ENCODE assay signal across 10 cellular contexts in genomic region chr4:74123065-74123728, GRCh38. TPM values are rescaled to one million over a fixed set of nuclear protein-coding genes. Genes with fewer than 3 reads are reported as not detected.
A peak's percentile ranks its signal among the peaks of the same experiment; 100 is the strongest.
DNase-seq lines count a peak whose midpoint lies in the region; ATAC-seq and TF ChIP-seq lines count a peak whose summit lies in the region.
"Had no signal": no experiment of that assay in that cellular context is flagged by ENCODE, and none has a peak within 500 bp of the region (broad histone marks: within the 10 kb centered on the region; RNA-seq: fewer than 3 reads in every experiment).

No MANE protein-coding gene starts in this region.

- intact Hi-C loops in CD4-positive, alpha-beta T cell (cut with DNase I, micrococcal nuclease): no loop called here

- H3K9me3 ChIP-seq in CD4-positive, alpha-beta T cell (ENCODE audit: control insufficient read depth, low read length): no peaks in the 10 kb centered on the region
- H3K9me3 ChIP-seq: neutrophil had no signal

- H3K4me3 ChIP-seq in skeletal muscle cell (ENCODE audit: low read depth, low read length): no peak overlapping the region

- no peak for ATAC-seq in CD4-positive, alpha-beta T cell (ENCODE audit: poor library complexity)
- ATAC-seq in HG02938 (IDR thresholded peaks at IDR 0.05; ENCODE audit: unreplicated experiment): no peak

- CTCF ChIA-PET in CD4-positive, alpha-beta T cell (lab: Charles Lee): interaction anchor here (0.6 kb wide), 1 partner anchor 39 kb away, joined by 3 read pairs; no protein-coding TSS in a partner anchor

- H3K9me3 Mint-ChIP-seq in CD4-positive, alpha-beta T cell: peaks cover 3% of the 10 kb centered on the region
- H3K9me3 Mint-ChIP-seq: activated CD4-positive, alpha-beta memory T cell treated with anti-CD3 and anti-CD28 coated beads, Interleukin-2, amount 10 ng/mL, durations not matched to agents 7 days and 5 days had no signal

- DNase-seq in GM04504 (ENCODE audit: low read depth) (peak; percentile 81), NCI-H2196 (lab: John Stamatoyannopoulos, UW; ENCODE audit: unreplicated experiment) (peak; percentile 8), fibroblast of gingiva (ENCODE audit: low read depth) (peak; percentile 97), skeletal muscle cell (ENCODE audit: low read depth) (peak; percentile 95)
- DNase-seq in activated CD4-positive, CD25-positive, alpha-beta regulatory T cell (lab: John Stamatoyannopoulos, UW): no peak
- DNase-seq in CD4-positive, alpha-beta T cell: no peak
- DNase-seq: activated CD4-positive, alpha-beta memory T cell treated with anti-CD3 and anti-CD28 coated beads, Interleukin-2, amount 10 ng/mL, durations not matched to agents 7 days and 5 days had no signal

- no peak overlapping the region for H3K27ac ChIP-seq in CD4-positive, alpha-beta T cell (ENCODE audit: low read depth, low read length)
- H3K27ac ChIP-seq: neutrophil had no signal

- no peaks in the 10 kb centered on the region for H3K27me3 ChIP-seq in CD4-positive, alpha-beta T cell (ENCODE audit: control insufficient read depth, insufficient read depth, low read length)
- H3K27me3 ChIP-seq: neutrophil had no signal

- H3K27me3 Mint-ChIP-seq in CD4-positive, alpha-beta T cell: peaks cover 7% of the 10 kb centered on the region
- H3K27me3 Mint-ChIP-seq: activated CD4-positive, alpha-beta memory T cell treated with anti-CD3 and anti-CD28 coated beads, Interleukin-2, amount 10 ng/mL, durations not matched to agents 7 days and 5 days; brain had no signal

- POLR2A ChIA-PET in CD4-positive, alpha-beta T cell (lab: Charles Lee): no interaction called here

- H3K4me3 Mint-ChIP-seq in CD4-positive, alpha-beta T cell: no peak overlapping the region
- H3K4me3 Mint-ChIP-seq: activated CD4-positive, alpha-beta memory T cell treated with anti-CD3 and anti-CD28 coated beads, Interleukin-2, amount 10 ng/mL, durations not matched to agents 7 days and 5 days; brain had no signal

- no peaks in the 10 kb centered on the region for H3K36me3 Mint-ChIP-seq in CD4-positive, alpha-beta T cell (ENCODE audit: low read depth)
- H3K36me3 Mint-ChIP-seq: brain had no signal

- H3K27ac Mint-ChIP-seq in CD4-positive, alpha-beta T cell: no peak overlapping the region
- H3K27ac Mint-ChIP-seq: activated CD4-positive, alpha-beta memory T cell treated with anti-CD3 and anti-CD28 coated beads, Interleukin-2, amount 10 ng/mL, durations not matched to agents 7 days and 5 days had no signal

- H3K4me1 Mint-ChIP-seq in CD4-positive, alpha-beta T cell (ENCODE audit: low read depth): no peaks in the 10 kb centered on the region
- H3K4me1 Mint-ChIP-seq: activated CD4-positive, alpha-beta memory T cell treated with anti-CD3 and anti-CD28 coated beads, Interleukin-2, amount 10 ng/mL, durations not matched to agents 7 days and 5 days had no signal

- no peak for TF ChIP-seq CTCF in CD4-positive, alpha-beta T cell (IDR thresholded peaks at IDR 0.05)

RNA-seq across cellular contexts. Expression of gene CXCL2, which starts 24.2 kb away (rescaled TPM):
- 1 to 10 TPM; 3.4 to 3.8 TPM for total RNA-seq in CD4-positive, alpha-beta T cell
- total RNA-seq: activated CD4-positive, alpha-beta memory T cell treated with anti-CD3 and anti-CD28 coated beads, Interleukin-2, amount 10 ng/mL, durations not matched to agents 7 days and 5 days had no signal

RNA-seq across cellular contexts. Expression of gene MTHFD2L, which starts 34.7 kb away (rescaled TPM):
- 10 to 100 TPM; 13.7 to 14.4 TPM for total RNA-seq in CD4-positive, alpha-beta T cell

Comparison
In these comparisons a context has a peak if more than half of its experiments do, and no peak if none do; other contexts are left out.
1. DNase-seq: peak in GM04504 (single experiment), NCI-H2196 (single experiment), fibroblast of gingiva (single experiment) and skeletal muscle cell (single experiment); none in activated CD4-positive, CD25-positive, alpha-beta regulatory T cell (0 of 4) and CD4-positive, alpha-beta T cell (0 of 10).